ENCODE assay signal across 7 cellular contexts in genomic region chr10:69991151-69991550, GRCh38.
"Had no signal": no experiment of that assay in that cellular context is flagged by ENCODE, and none has a peak within 500 bp of the region (broad histone marks: within the 10 kb centered on the region; RNA-seq: fewer than 3 reads in every experiment).

No MANE protein-coding gene starts in this region.

- FAIRE-seq: HTR-8/SVneo, K562 had no signal

- H3K27ac ChIP-seq: GM23248 had no signal

- H2AFZ ChIP-seq: GM23248 had no signal

- H3K9ac ChIP-seq: GM23248 had no signal

- DNase-seq: GM23248, GOT3, H7, HCEC 1CT, IMR-90 had no signal

- H3K4me3 ChIP-seq: GM23248, K562 had no signal

- ATAC-seq: K562 had no signal
